16 cellular contexts compared by ENCODE assay signal in the genomic region with DNA sequence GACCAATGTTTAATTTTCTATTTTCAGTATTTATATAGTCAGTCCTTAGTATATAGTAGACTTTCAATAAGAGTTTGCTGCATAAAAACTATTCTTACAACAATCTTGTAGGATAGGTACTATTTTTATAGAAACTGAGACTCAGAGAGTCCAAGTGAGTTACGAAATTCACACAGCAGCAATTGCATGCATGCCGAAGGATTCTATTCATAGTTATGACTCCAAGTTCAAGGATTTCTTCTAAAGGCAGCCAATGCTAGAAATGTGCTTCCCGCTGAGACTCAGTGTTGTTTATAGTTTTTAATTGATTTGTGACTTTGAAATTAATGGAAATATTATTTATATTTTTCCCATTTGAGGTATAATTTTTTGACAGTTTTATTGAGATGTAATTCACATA.
"Had no signal": no experiment of that assay in that cellular context is flagged by ENCODE, and none has a peak within 500 bp of the region (broad histone marks: within the 10 kb centered on the region; RNA-seq: fewer than 3 reads in every experiment).

No MANE protein-coding gene starts in this region.

- DNase-seq: KBM-7; MG63; NCI-H1092; NCI-H1105 treated with DMSO at 0.1 percent for 48 hours; NCI-H1417 treated with DMSO at 0.1 percent for 48 hours; NCI-H146; NCI-H1930; NCI-H2081; NCI-H2107; NCI-H2227 treated with DMSO at 0.1 percent for 48 hours; NCI-H526 treated with DMSO at 0.1 percent for 48 hours; NCI-H748 treated with DMSO at 0.1 percent for 48 hours; NK-92 treated with Interleukin-12 subunit alpha and Interleukin-12 subunit beta, amount 100 ng/mL, for 24 hours; PC-3; SHP77; SJCRH30 had no signal

- H3K4me3 ChIP-seq: MG63, SJCRH30 had no signal
